In genomic region chr6:63819831-63820230, GRCh38 we compare ENCODE assay signal across 20 cellular contexts.
DNase-seq lines count a peak whose midpoint lies in the region; TF ChIP-seq lines count a peak whose summit lies in the region.
"Had no signal": no experiment of that assay in that cellular context is flagged by ENCODE, and none has a peak within 500 bp of the region (broad histone marks: within the 10 kb centered on the region; RNA-seq: fewer than 3 reads in every experiment).

No MANE protein-coding gene starts in this region.

- H3K4me3 ChIP-seq in choroid plexus epithelial cell (ENCODE audit: low read depth, low read length) = no peak overlapping the region
- no peak overlapping the region for H3K4me3 ChIP-seq in neutrophil (ENCODE audit: low read depth in 1 of 2, low read length in 1 of 2)
- H3K4me3 ChIP-seq in prostate gland = no peak overlapping the region

- no peak for TF ChIP-seq POLR2A in prostate gland (IDR thresholded peaks at IDR 0.05)

- WGBS in prostate gland = 75% methylated on average over 1 of the region's 1 CpG

- H3K36me3 ChIP-seq in neutrophil (no peaks in the 10 kb centered on the region), prostate gland (no peaks in the 10 kb centered on the region)

- DNase-seq in NOMO-1 (lab: John Stamatoyannopoulos, UW; ENCODE audit: unreplicated experiment in 2 of 2) (peak; percentile 31 to 60), NOMO-1 treated with dmso at 0.1 percent for 144 hours (lab: John Stamatoyannopoulos, UW; ENCODE audit: unreplicated experiment) (no peak), NOMO-1 treated with DMSO at 0.1 percent for 48 hours (lab: John Stamatoyannopoulos, UW; ENCODE audit: unreplicated experiment) (peak; percentile 37), choroid plexus epithelial cell (ENCODE audit: low read depth) (peak; percentile 37), NCI-H2196 (lab: John Stamatoyannopoulos, UW; ENCODE audit: unreplicated experiment) (no peak), occipital lobe (lab: John Stamatoyannopoulos, UW) (no peak), prostate gland (ENCODE audit: low spot score) (no peak)
- DNase-seq: 8988T; C1 segment of cervical spinal cord; Calu3; CD8-positive, alpha-beta memory T cell; DMS153; NCI-H1092; NCI-H1436; NCI-H1930; NCI-H2227 treated with DMSO at 0.1 percent for 48 hours; NCI-H510A; NCI-H748 treated with DMSO at 0.1 percent for 48 hours had no signal

- H3K27me3 ChIP-seq in neutrophil = no peaks in the 10 kb centered on the region
- H3K27me3 ChIP-seq in prostate gland (replicated peaks; ENCODE audit: insufficient read depth) = no peaks in the 10 kb centered on the region

- H3K27ac ChIP-seq in neutrophil (peak overlapping the region; percentile 58), prostate gland (no peak overlapping the region)
- H3K27ac ChIP-seq: HL-60 had no signal

- intact Hi-C loops in prostate gland (cut with DNase I) = no loop called here

- TF ChIP-seq CTCF in choroid plexus epithelial cell (conservative IDR thresholded peaks at IDR 0.05; ENCODE audit: low read depth, low read length) (no peak), neutrophil (IDR thresholded peaks at IDR 0.05) (no peak), prostate gland (IDR thresholded peaks at IDR 0.05) (no peak)

- H3K4me1 ChIP-seq in neutrophil (ENCODE audit: control insufficient read depth in 1 of 2, insufficient read depth in 1 of 2, low read depth in 1 of 2, low read length in 1 of 2) (peaks cover 23 to 27% of the 10 kb centered on the region in 2 experiments), prostate gland (replicated peaks) (no peaks in the 10 kb centered on the region)

- H3K9me3 ChIP-seq in neutrophil (no peaks in the 10 kb centered on the region), prostate gland (no peaks in the 10 kb centered on the region)

Comparison
In these comparisons a context has a peak if more than half of its experiments do, and no peak if none do; other contexts are left out.
1. DNase-seq: peak in NOMO-1 (2 of 2), NOMO-1 treated with DMSO at 0.1 percent for 48 hours (single experiment) and choroid plexus epithelial cell (single experiment); none in NOMO-1 treated with dmso at 0.1 percent for 144 hours (single experiment), NCI-H2196 (single experiment), occipital lobe (single experiment) and prostate gland (single experiment).